ENCODE assay signal across 22 cellular contexts in genomic region chr22:30233582-30233981, GRCh38. TPM values are rescaled to one million over a fixed set of nuclear protein-coding genes. Genes with fewer than 3 reads are reported as not detected.
"Had no signal": no experiment of that assay in that cellular context is flagged by ENCODE, and none has a peak within 500 bp of the region (broad histone marks: within the 10 kb centered on the region; RNA-seq: fewer than 3 reads in every experiment).

No MANE protein-coding gene starts in this region.

- H3K9me3 Mint-ChIP-seq: activated CD4-positive, alpha-beta T cell treated with anti-CD3 and anti-CD28 coated beads, Interleukin-2, amount 10 ng/mL, durations not matched to agents 24 days and 14 days; activated naive CD4-positive, alpha-beta T cell treated with anti-CD3 and anti-CD28 coated beads, Interleukin-2, amount 10 ng/mL, durations not matched to agents 7 days and 5 days; activated naive CD8-positive, alpha-beta T cell treated with anti-CD3 and anti-CD28 coated beads for 36 hours; activated T-cell treated with anti-CD3 and anti-CD28 coated beads, Interleukin-2, amount 50 U/mL, for 72 hours; activated T-helper 2 cell treated with anti-CD3 and anti-CD28 coated beads, Interferon-gamma antibody, Interleukin-2, Interleukin-4, amounts not matched to agents 10 μg/mL and 5 μg/mL and 100 μg/mL, durations not matched to agents 14 hours and 24 hours and 36 hours; T-helper 1 cell treated with Interleukin-12 subunit alpha and Interleukin-12 subunit beta and Interleukin-4 antibody, amounts not matched to agents 30 μg/mL and 1 μg/mL, for 36 hours had no signal

- FAIRE-seq: bronchial epithelial cell had no signal

- H3K27ac Mint-ChIP-seq: activated CD4-positive, alpha-beta T cell treated with anti-CD3 and anti-CD28 coated beads, Interleukin-2, amount 10 ng/mL, durations not matched to agents 24 days and 14 days; activated naive CD4-positive, alpha-beta T cell treated with anti-CD3 and anti-CD28 coated beads, Interleukin-2, amount 10 ng/mL, durations not matched to agents 7 days and 5 days; activated naive CD8-positive, alpha-beta T cell treated with anti-CD3 and anti-CD28 coated beads for 36 hours; activated T-cell treated with anti-CD3 and anti-CD28 coated beads, Interleukin-2, amount 50 U/mL, for 72 hours; activated T-helper 2 cell treated with anti-CD3 and anti-CD28 coated beads, Interferon-gamma antibody, Interleukin-2, Interleukin-4, amounts not matched to agents 10 μg/mL and 5 μg/mL and 100 μg/mL, durations not matched to agents 14 hours and 24 hours and 36 hours; T-helper 1 cell treated with Interleukin-12 subunit alpha and Interleukin-12 subunit beta and Interleukin-4 antibody, amounts not matched to agents 30 μg/mL and 1 μg/mL, for 36 hours had no signal

- H3K27me3 Mint-ChIP-seq: activated CD4-positive, alpha-beta T cell treated with anti-CD3 and anti-CD28 coated beads, Interleukin-2, amount 10 ng/mL, durations not matched to agents 24 days and 14 days; activated naive CD4-positive, alpha-beta T cell treated with anti-CD3 and anti-CD28 coated beads, Interleukin-2, amount 10 ng/mL, durations not matched to agents 7 days and 5 days; activated naive CD8-positive, alpha-beta T cell treated with anti-CD3 and anti-CD28 coated beads for 36 hours had no signal

- H3K4me3 Mint-ChIP-seq: activated CD4-positive, alpha-beta T cell treated with anti-CD3 and anti-CD28 coated beads, Interleukin-2, amount 10 ng/mL, durations not matched to agents 24 days and 14 days; activated naive CD4-positive, alpha-beta T cell treated with anti-CD3 and anti-CD28 coated beads, Interleukin-2, amount 10 ng/mL, durations not matched to agents 7 days and 5 days; activated naive CD8-positive, alpha-beta T cell treated with anti-CD3 and anti-CD28 coated beads for 36 hours; activated T-cell treated with anti-CD3 and anti-CD28 coated beads, Interleukin-2, amount 50 U/mL, for 72 hours; T-helper 1 cell treated with Interleukin-12 subunit alpha and Interleukin-12 subunit beta and Interleukin-4 antibody, amounts not matched to agents 30 μg/mL and 1 μg/mL, for 36 hours had no signal

- DNase-seq: activated CD4-positive, alpha-beta T cell treated with anti-CD3 and anti-CD28 coated beads, Interleukin-2, amount 10 ng/mL, durations not matched to agents 24 days and 14 days; activated CD4-positive, alpha-beta T cell treated with anti-CD3 and anti-CD28 coated beads, Interleukin-2, amount 50 U/mL, for 48 hours; activated CD4-positive, CD25-positive, alpha-beta regulatory T cell treated with anti-CD3 and anti-CD28 coated beads, Interleukin-2, amount 50 U/mL, for 72 hours; activated gamma-delta T cell treated with Interleukin-2 at 50 U/mL for 16 hours; activated naive CD4-positive, alpha-beta T cell treated with anti-CD3 and anti-CD28 coated beads, Interleukin-2, amount 10 ng/mL, durations not matched to agents 7 days and 5 days; activated naive CD8-positive, alpha-beta T cell treated with anti-CD3 and anti-CD28 coated beads for 36 hours; activated T-cell treated with anti-CD3 and anti-CD28 coated beads, Interleukin-2, amount 50 U/mL, for 72 hours; central memory CD4-positive, alpha-beta T cell; Kasumi-1; KBM-7; NCI-H1105 treated with DMSO at 0.1 percent for 48 hours; NCI-H1436 treated with DMSO at 0.1 percent for 48 hours; NCI-H187; NCI-H2081; NCI-H510A treated with DMSO at 0.1 percent for 48 hours; NCI-H69; NK-92 treated with Interleukin-12 subunit alpha and Interleukin-12 subunit beta, amount 100 ng/mL, for 24 hours; SHP77 treated with DMSO at 0.1 percent for 48 hours had no signal

- ATAC-seq: activated T-cell treated with anti-CD3 and anti-CD28 coated beads, Interleukin-2, amount 50 U/mL, for 72 hours had no signal

RNA-seq across cellular contexts. Expression of gene OSM, which starts 33.1 kb away (rescaled TPM):
- total RNA-seq: bronchial epithelial cell, SK-MEL-5 had no signal
